8 cellular contexts compared by ENCODE assay signal in the genomic region with DNA sequence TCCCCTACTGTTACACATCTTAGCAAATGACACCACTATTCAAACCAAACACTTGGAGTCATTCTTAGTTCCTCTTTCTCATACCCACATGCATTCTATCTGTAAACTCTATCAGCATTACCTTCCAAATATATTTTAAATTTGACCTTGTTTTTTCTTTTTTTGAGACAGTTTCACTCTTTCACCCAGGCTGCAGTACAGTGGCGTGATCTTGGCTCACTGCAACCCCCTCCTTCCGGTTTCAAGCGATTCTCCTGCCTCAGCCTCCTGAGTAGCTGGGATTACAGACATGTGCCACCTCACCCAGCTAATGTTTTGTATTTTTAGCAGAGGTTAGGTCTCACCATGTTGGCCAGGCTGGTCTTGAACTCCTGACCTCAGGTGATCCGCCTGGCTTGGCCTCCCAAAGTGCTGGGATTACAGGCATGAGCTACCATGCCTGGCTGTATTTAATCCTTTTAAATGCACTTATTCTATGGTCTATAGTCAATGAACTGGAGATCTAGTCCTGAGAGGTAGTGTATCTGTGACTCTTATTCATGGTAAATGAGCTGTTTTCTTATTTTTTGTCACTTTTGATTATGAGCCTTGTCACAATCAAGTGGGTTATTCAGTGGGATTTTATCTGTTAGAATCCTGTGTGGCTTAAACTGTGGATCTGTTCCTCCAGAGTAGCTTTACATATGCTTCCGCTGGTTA.
DNase-seq lines count a peak whose midpoint lies in the region; ATAC-seq and TF ChIP-seq lines count a peak whose summit lies in the region.
"Had no signal": no experiment of that assay in that cellular context is flagged by ENCODE, and none has a peak within 500 bp of the region (broad histone marks: within the 10 kb centered on the region; RNA-seq: fewer than 3 reads in every experiment).

No MANE protein-coding gene starts in this region.

- no peak for TF ChIP-seq CTCF in lower lobe of right lung (IDR thresholded peaks at IDR 0.05)
- TF ChIP-seq CTCF in HFFc6 (IDR thresholded peaks at IDR 0.05), result no peak
- no peak for TF ChIP-seq CTCF in glutamatergic neuron (IDR thresholded peaks at IDR 0.05; ENCODE audit: partially characterized antibody, unreplicated experiment)

- peaks cover 3% of the 10 kb centered on the region for H3K36me3 ChIP-seq in lower lobe of right lung

- H3K36me3 Mint-ChIP-seq in T-cell (peaks cover 23% of the 10 kb centered on the region), HFFc6 (ENCODE audit: low read depth) (peaks cover 22% of the 10 kb centered on the region), glutamatergic neuron (ENCODE audit: unreplicated experiment) (peaks cover 9% of the 10 kb centered on the region)

- DNase-seq in T-cell (peak in 8 of 34 experiments; percentile 3 to 27 (median 8)), lower lobe of right lung (no peak), HFFc6 (no peak), glutamatergic neuron (no peak)
- peak; percentile 14 for DNase-seq in stimulated activated CD4-positive, alpha-beta T cell treated with anti-CD3 and anti-CD28 coated beads, Interleukin-4, amount 100 ng/mL, for 24 hours

- H3K4me3 Mint-ChIP-seq in T-cell (peak overlapping the region in 1 of 3 donors; percentile 15), HFFc6 (no peak overlapping the region), glutamatergic neuron (ENCODE audit: unreplicated experiment) (no peak overlapping the region)
- H3K4me3 Mint-ChIP-seq: brain had no signal

- H3K27me3 Mint-ChIP-seq in T-cell, result no peaks in the 10 kb centered on the region
- peaks cover 4% of the 10 kb centered on the region for H3K27me3 Mint-ChIP-seq in HFFc6 (ENCODE audit: insufficient read depth)
- no peaks in the 10 kb centered on the region for H3K27me3 Mint-ChIP-seq in glutamatergic neuron (ENCODE audit: unreplicated experiment)
- H3K27me3 Mint-ChIP-seq: brain had no signal

- H3K27ac Mint-ChIP-seq in T-cell (peak overlapping the region; percentile 75 to 85), HFFc6 (no peak overlapping the region), glutamatergic neuron (ENCODE audit: unreplicated experiment) (no peak overlapping the region)
- H3K27ac Mint-ChIP-seq: brain had no signal

- no peaks in the 10 kb centered on the region for H3K9me3 ChIP-seq in lower lobe of right lung

- no peak overlapping the region for H3K27ac ChIP-seq in lower lobe of right lung

- ATAC-seq in GM19351 (IDR thresholded peaks at IDR 0.05; ENCODE audit: unreplicated experiment) (peak; percentile 89), HG03060 (IDR thresholded peaks at IDR 0.05; ENCODE audit: low read depth, unreplicated experiment) (peak; percentile 77), T-cell (replicated peaks in 1 of 4) (peak in 2 of 4 experiments; percentile 23 to 26), lower lobe of right lung (no peak)

- CTCF ChIA-PET in T-cell (lab: Charles Lee), result interaction anchor here (0.6 kb wide), 2 partner anchors 11 to 142 kb away, joined by 3 read pairs; no protein-coding TSS in a partner anchor

- peaks cover 41 to 54% (median 51%) of the 10 kb centered on the region in 3 donors for H3K4me1 Mint-ChIP-seq in T-cell
- no peaks in the 10 kb centered on the region for H3K4me1 Mint-ChIP-seq in HFFc6 (ENCODE audit: low read depth)
- peaks cover 2% of the 10 kb centered on the region for H3K4me1 Mint-ChIP-seq in glutamatergic neuron (ENCODE audit: low read depth, unreplicated experiment)

- no peaks in the 10 kb centered on the region for H3K9me3 Mint-ChIP-seq in T-cell
- H3K9me3 Mint-ChIP-seq in HFFc6, result no peaks in the 10 kb centered on the region
- H3K9me3 Mint-ChIP-seq in glutamatergic neuron (ENCODE audit: unreplicated experiment), result peaks cover 5% of the 10 kb centered on the region
- H3K9me3 Mint-ChIP-seq: brain had no signal

- no peaks in the 10 kb centered on the region for H3K4me1 ChIP-seq in lower lobe of right lung

- H3K27me3 ChIP-seq in lower lobe of right lung (ENCODE audit: low read depth), result no peaks in the 10 kb centered on the region

- H3K4me3 ChIP-seq in lower lobe of right lung, result no peak overlapping the region

- POLR2A ChIA-PET in T-cell (lab: Charles Lee), result interaction anchor here (0.6 kb wide), 2 partner anchors 15 to 119 kb away, joined by 5 read pairs; no protein-coding TSS in a partner anchor

- intact Hi-C loops in lower lobe of right lung (cut with DNase I), result no loop called here

Comparison
In these comparisons a context has a peak if more than half of its experiments do, and no peak if none do; other contexts are left out.
1. ATAC-seq: peak in GM19351 (single experiment) and HG03060 (single experiment); none in lower lobe of right lung (0 of 2).
2. H3K27ac Mint-ChIP-seq: peak in T-cell (2 of 2); none in HFFc6 (single experiment) and glutamatergic neuron (single experiment).